Comparison of ENCODE assay signal across 11 cellular contexts in genomic region chr12:49825360-49825970, GRCh38. TPM values are rescaled to one million over a fixed set of nuclear protein-coding genes. Genes with fewer than 3 reads are reported as not detected.
DNase-seq lines count a peak whose midpoint lies in the region; ATAC-seq, FAIRE-seq and TF ChIP-seq lines count a peak whose summit lies in the region.
"Had no signal": no experiment of that assay in that cellular context is flagged by ENCODE, and none has a peak within 500 bp of the region (broad histone marks: within the 10 kb centered on the region; RNA-seq: fewer than 3 reads in every experiment).

No MANE protein-coding gene starts in this region.

- H3K36me3 Mint-ChIP-seq in activated CD4-positive, alpha-beta T cell treated with anti-CD3 and anti-CD28 coated beads, Interleukin-2, amount 10 ng/mL, durations not matched to agents 24 days and 14 days (ENCODE audit: low read depth), result peaks cover 2% of the 10 kb centered on the region

- TF ChIP-seq CTCF in heart left ventricle (IDR thresholded peaks at IDR 0.05), result no peak
- no peak for TF ChIP-seq CTCF in uterus (IDR thresholded peaks at IDR 0.05)

- peaks cover 29% of the 10 kb centered on the region for H3K4me1 Mint-ChIP-seq in activated CD4-positive, alpha-beta T cell treated with anti-CD3 and anti-CD28 coated beads, Interleukin-2, amount 10 ng/mL, durations not matched to agents 24 days and 14 days

- no peak overlapping the region for H3K27ac Mint-ChIP-seq in activated CD4-positive, alpha-beta T cell treated with anti-CD3 and anti-CD28 coated beads, Interleukin-2, amount 10 ng/mL, durations not matched to agents 24 days and 14 days

- TF ChIP-seq POLR2A in heart left ventricle (IDR thresholded peaks at IDR 0.05), result no peak
- no peak for TF ChIP-seq POLR2A in uterus (IDR thresholded peaks at IDR 0.05)

- H3K4me3 ChIP-seq in heart left ventricle (peak overlapping the region in 8 of 12 donors; percentile 9 to 93 (median 22)), mononuclear cell (ENCODE audit: low read length) (peak overlapping the region; percentile 15), uterus (no peak overlapping the region)

- H3K27me3 Mint-ChIP-seq in activated CD4-positive, alpha-beta T cell treated with anti-CD3 and anti-CD28 coated beads, Interleukin-2, amount 10 ng/mL, durations not matched to agents 24 days and 14 days, result peaks cover 13% of the 10 kb centered on the region

- DNase-seq in heart left ventricle (peak in 4 of 5 donors; percentile 36 to 76 (median 68)), Right ventricle myocardium inferior (ENCODE audit: missing footprints) (no peak), dermis blood vessel endothelial cell (peak; percentile 30), HTR-8/SVneo (ENCODE audit: insufficient read length, low spot score) (no peak), uterus (no peak)
- DNase-seq in activated CD4-positive, alpha-beta T cell treated with anti-CD3 and anti-CD28 coated beads, Interleukin-2, amount 10 ng/mL, durations not matched to agents 24 days and 14 days, result no peak
- DNase-seq: kidney, NCI-H187 treated with DMSO at 0.1 percent for 48 hours had no signal

- 18 to 40% (median 34%) methylated on average over 5 of the region's 5 CpGs for WGBS in heart left ventricle, 4 donors

- ATAC-seq in heart left ventricle (peak in 1 of 4 donors; percentile 18), Right ventricle myocardium inferior (no peak), esophagus mucosa (no peak)

- no peaks in the 10 kb centered on the region for H3K27me3 ChIP-seq in heart left ventricle
- no peaks in the 10 kb centered on the region for H3K27me3 ChIP-seq in mononuclear cell (ENCODE audit: insufficient read depth, low read length)
- H3K27me3 ChIP-seq in uterus, result no peaks in the 10 kb centered on the region

- H3K9me3 ChIP-seq in heart left ventricle (no peaks in the 10 kb centered on the region), mononuclear cell (ENCODE audit: low read depth, low read length) (no peaks in the 10 kb centered on the region), uterus (no peaks in the 10 kb centered on the region)

- H3K4me3 Mint-ChIP-seq in activated CD4-positive, alpha-beta T cell treated with anti-CD3 and anti-CD28 coated beads, Interleukin-2, amount 10 ng/mL, durations not matched to agents 24 days and 14 days, result no peak overlapping the region

- H3K9me3 Mint-ChIP-seq in activated CD4-positive, alpha-beta T cell treated with anti-CD3 and anti-CD28 coated beads, Interleukin-2, amount 10 ng/mL, durations not matched to agents 24 days and 14 days, result no peaks in the 10 kb centered on the region

- peak overlapping the region in 11 of 12 donors; percentile 44 to 99 (median 95) for H3K27ac ChIP-seq in heart left ventricle
- no peak overlapping the region for H3K27ac ChIP-seq in uterus
- H3K27ac ChIP-seq: C4-2B had no signal

- H3K4me1 ChIP-seq in heart left ventricle (peaks cover 13 to 79% (median 67%) of the 10 kb centered on the region in 12 donors), mononuclear cell (ENCODE audit: insufficient read depth, low read length) (peaks cover 70% of the 10 kb centered on the region), uterus (peaks cover 0 to 4% of the 10 kb centered on the region in 2 donors)

- H3K36me3 ChIP-seq in heart left ventricle (peaks cover 0 to 8% (median 0%) of the 10 kb centered on the region in 9 donors), uterus (no peaks in the 10 kb centered on the region)

- intact Hi-C loops in heart left ventricle (cut with DNase I), result no loop called here
- intact Hi-C loops in Right ventricle myocardium inferior (cut with DNase I), result no loop called here
- intact Hi-C loops in uterus (cut with DNase I; ENCODE audit: low total_unique reads), result no loop called here
- intact Hi-C loops in activated CD4-positive, alpha-beta T cell treated with anti-CD3 and anti-CD28 coated beads, Interleukin-2, amount 10 ng/mL, durations not matched to agents 24 days and 14 days (cut with micrococcal nuclease), result loop anchor here (5.0 kb wide), 1 partner anchor 258 kb away; the partner anchor contains the start of gene MCRS1

- no peak for FAIRE-seq in HTR-8/SVneo (lab: Jason Lieb, UNC)
- FAIRE-seq: kidney had no signal

RNA-seq across cellular contexts. Expression of gene NCKAP5L, which starts 2.7 kb away (rescaled TPM):
- 10 to 100 TPM; 14.1 to 35.0 (median 25.0) TPM for total RNA-seq in heart left ventricle
- polyA plus RNA-seq in heart left ventricle, result 10 to 100 TPM; 19.4 to 27.7 TPM
- 32.7 TPM for total RNA-seq in Right ventricle myocardium inferior
- 12.8 and 14.0 TPM in 2 replicates for total RNA-seq in dermis blood vessel endothelial cell
- total RNA-seq in mononuclear cell, result 13.7 TPM
- 3.9 TPM for total RNA-seq in esophagus mucosa
- 10 to 100 TPM in 2 of 4 donors, 1 to 10 TPM in 2; 4.1 to 26.1 (median 11.5) TPM for total RNA-seq in uterus
- 4.8 and 5.0 TPM in 2 replicates for total RNA-seq in activated CD4-positive, alpha-beta T cell treated with anti-CD3 and anti-CD28 coated beads, Interleukin-2, amount 10 ng/mL, durations not matched to agents 24 days and 14 days

RNA-seq across cellular contexts. Expression of gene BCDIN3D, which starts 17.4 kb away (rescaled TPM):
- total RNA-seq in heart left ventricle (1 to 10 TPM; 1.7 to 3.9 (median 2.4) TPM), Right ventricle myocardium inferior (2.6 TPM), dermis blood vessel endothelial cell (2.8 and 4.3 TPM in 2 replicates), mononuclear cell (4.7 TPM), esophagus mucosa (3.9 TPM), uterus (1 to 10 TPM; 2.1 to 7.2 (median 2.7) TPM)
- polyA plus RNA-seq in heart left ventricle, result 1 to 10 TPM; 1.6 to 2.2 TPM
- total RNA-seq in activated CD4-positive, alpha-beta T cell treated with anti-CD3 and anti-CD28 coated beads, Interleukin-2, amount 10 ng/mL, durations not matched to agents 24 days and 14 days, result 2.9 and 3.5 TPM in 2 replicates

Comparison
In these comparisons a context has a peak if more than half of its experiments do, and no peak if none do; other contexts are left out.
1. DNase-seq: peak in heart left ventricle (4 of 5) and dermis blood vessel endothelial cell (single experiment); none in Right ventricle myocardium inferior (single experiment), HTR-8/SVneo (single experiment), uterus (0 of 2) and activated CD4-positive, alpha-beta T cell treated with anti-CD3 and anti-CD28 coated beads, Interleukin-2, amount 10 ng/mL, durations not matched to agents 24 days and 14 days (single experiment).
2. H3K27ac ChIP-seq: peak in heart left ventricle (11 of 12); none in uterus (0 of 2).
3. H3K4me3 ChIP-seq: peak in heart left ventricle (8 of 12) and mononuclear cell (single experiment); none in uterus (0 of 2).